In genomic region chr2:36780231-36780808, GRCh38 we compare ENCODE assay signal across 8 cellular contexts.
DNase-seq lines count a peak whose midpoint lies in the region; FAIRE-seq and TF ChIP-seq lines count a peak whose summit lies in the region.

No MANE protein-coding gene starts in this region.

- TF ChIP-seq EP300 in Ishikawa (IDR thresholded peaks at IDR 0.05; ENCODE audit: borderline replicate concordance): no peak
- no peak for TF ChIP-seq EP300 in H1 (IDR thresholded peaks at IDR 0.05; ENCODE audit: borderline replicate concordance in 1 of 2, low read depth in 2 of 2, low read length in 2 of 2)

- no peak overlapping the region for H4K91ac ChIP-seq in H1 (replicated peaks; ENCODE audit: insufficient read length, low read length)

- H3K79me2 ChIP-seq in PC-9 (ENCODE audit: low read depth): no peaks in the 10 kb centered on the region
- no peaks in the 10 kb centered on the region for H3K79me2 ChIP-seq in H1 (ENCODE audit: control insufficient read depth in 1 of 2, insufficient read depth in 2 of 2, low read length in 2 of 2)

- CTCF ChIA-PET in BJ (lab: Yijun Ruan, JAX) (interaction anchor here (0.6 to 3.0 kb wide), 14 partner anchors 10 to 808 kb away, joined by 3 to 10 read pairs (median 3); no protein-coding TSS in a partner anchor), PC-9 (lab: Charles Lee) (no interaction called here), H1 (lab: Charles Lee; ENCODE audit: partially characterized antibody) (interaction anchor here (0.7 to 12.5 kb wide), 17 partner anchors 8 to 289 kb away, joined by 3 to 110 read pairs (median 4); no protein-coding TSS in a partner anchor)
- CTCF ChIA-PET in activated naive CD4-positive, alpha-beta T cell treated with anti-CD3 and anti-CD28 coated beads, Interleukin-2, amount 10 ng/mL, durations not matched to agents 7 days and 5 days (lab: Charles Lee): interaction anchor here (0.7 to 2.7 kb wide), 7 partner anchors 8 to 297 kb away, joined by 3 to 15 read pairs (median 4); no protein-coding TSS in a partner anchor

- no peak overlapping the region for H3K4me3 ChIP-seq in BJ (ENCODE audit: low read depth, low read length)
- H3K4me3 ChIP-seq in PC-9: no peak overlapping the region
- no peak overlapping the region for H3K4me3 ChIP-seq in H1 (ENCODE audit: extremely low read depth in 1 of 4, insufficient read depth in 2 of 4, low read depth in 3 of 4, low read length in 4 of 4)

- no peak overlapping the region for H2BK120ac ChIP-seq in H1 (replicated peaks; ENCODE audit: low read depth, low read length)

- H4K20me1 ChIP-seq in PC-9 (ENCODE audit: insufficient read depth) (no peaks in the 10 kb centered on the region), H1 (replicated peaks in 1 of 2; ENCODE audit: control insufficient read depth in 1 of 2, insufficient read depth in 2 of 2, low read length in 2 of 2) (no peaks in the 10 kb centered on the region)

- no peak overlapping the region for H3K56ac ChIP-seq in H1 (replicated peaks; ENCODE audit: insufficient read length, low read depth, low read length)

- TF ChIP-seq RAD21 in Ishikawa (IDR thresholded peaks at IDR 0.05; ENCODE audit: low read depth) (peak; percentile 77), H1 (IDR thresholded peaks at IDR 0.05 in 1 of 2, conservative IDR thresholded peaks at IDR 0.05 in 1 of 2; ENCODE audit: low read depth in 2 of 2, low read length in 2 of 2) (peak; percentile 76 to 77)

- no peaks in the 10 kb centered on the region for H3K4me1 Mint-ChIP-seq in activated naive CD4-positive, alpha-beta T cell treated with anti-CD3 and anti-CD28 coated beads, Interleukin-2, amount 10 ng/mL, durations not matched to agents 7 days and 5 days

- no peak overlapping the region for H2BK5ac ChIP-seq in H1 (ENCODE audit: low read depth, low read length)

- no peak overlapping the region for H3K9ac ChIP-seq in H1 (replicated peaks in 1 of 4; ENCODE audit: extremely low read depth in 1 of 4, low read depth in 3 of 4, low read length in 3 of 4)

- H2AK5ac ChIP-seq in H1 (ENCODE audit: low read depth, low read length): no peak overlapping the region

- H3K36me3 Mint-ChIP-seq in activated naive CD4-positive, alpha-beta T cell treated with anti-CD3 and anti-CD28 coated beads, Interleukin-2, amount 10 ng/mL, durations not matched to agents 7 days and 5 days: no peaks in the 10 kb centered on the region

- DNase-seq in BJ (ENCODE audit: low read depth) (peak; percentile 35), GM13977 (ENCODE audit: low spot score) (peak; percentile 66), PC-9 (peak; percentile 14 to 49), H1 (ENCODE audit: low read depth in 1 of 2, low spot score in 2 of 2) (no peak), midbrain (lab: John Stamatoyannopoulos, UW) (peak; percentile 68)
- no peak for DNase-seq in activated naive CD4-positive, alpha-beta T cell treated with anti-CD3 and anti-CD28 coated beads, Interleukin-2, amount 10 ng/mL, durations not matched to agents 7 days and 5 days
- DNase-seq in activated CD4-positive, alpha-beta T cell treated with anti-CD3 and anti-CD28 coated beads for 4 hours: no peak

- peak overlapping the region; percentile 34; the same call in 1 of the 2 replicates for H3K4me2 ChIP-seq in PC-9
- H3K4me2 ChIP-seq in H1 (ENCODE audit: insufficient read depth in 1 of 2, low read depth in 2 of 2, low read length in 2 of 2): no peak overlapping the region

- intact Hi-C loops in PC-9 (cut with micrococcal nuclease; ENCODE audit: unreplicated experiment): loop anchor here (10.0 kb wide), 3 partner anchors 106 to 1114 kb away; no protein-coding TSS in a partner anchor

- H3K18ac ChIP-seq in H1 (ENCODE audit: extremely low read depth, low read length): no peak overlapping the region

- no peak overlapping the region for H3K27ac Mint-ChIP-seq in activated naive CD4-positive, alpha-beta T cell treated with anti-CD3 and anti-CD28 coated beads, Interleukin-2, amount 10 ng/mL, durations not matched to agents 7 days and 5 days

- H3K14ac ChIP-seq in H1 (ENCODE audit: insufficient read length): no peak overlapping the region

- no peaks in the 10 kb centered on the region for H3K9me3 ChIP-seq in PC-9 (ENCODE audit: insufficient read depth, low read depth)
- no peaks in the 10 kb centered on the region for H3K9me3 ChIP-seq in H1 (ENCODE audit: insufficient read depth in 2 of 2, low read depth in 1 of 2, low read length in 1 of 2)

- no peak overlapping the region for H3K4me3 Mint-ChIP-seq in activated naive CD4-positive, alpha-beta T cell treated with anti-CD3 and anti-CD28 coated beads, Interleukin-2, amount 10 ng/mL, durations not matched to agents 7 days and 5 days

- no peak overlapping the region for H2AFZ ChIP-seq in PC-9
- peak overlapping the region; percentile 79; the same call in 1 of the 2 replicates for H2AFZ ChIP-seq in H1 (ENCODE audit: low read length)

- POLR2A ChIA-PET in BJ (lab: Charles Lee) (no interaction called here), PC-9 (lab: Charles Lee; ENCODE audit: unreplicated experiment) (interaction anchor here (0.7 kb wide), 2 partner anchors 62 to 1280 kb away, joined by 7 to 16 read pairs; no protein-coding TSS in a partner anchor), H1 (lab: Charles Lee; ENCODE audit: partially characterized antibody) (no interaction called here)

- in situ Hi-C loops in GM13977 (cut with MboI; ENCODE audit: low pct_unique_long_range_greater_than_20kb, low sequenced_read_pairs, unreplicated experiment): no loop called here

- H3K27ac ChIP-seq in PC-9 (no peak overlapping the region), H1 (ENCODE audit: low read depth, low read length) (no peak overlapping the region)

- no peak overlapping the region for H3K23ac ChIP-seq in H1 (ENCODE audit: insufficient read length)

- no peak overlapping the region for H4K5ac ChIP-seq in H1 (ENCODE audit: insufficient read length, low read depth, low read length)

- H3F3A ChIP-seq in PC-9 (ENCODE audit: insufficient read depth, low read depth): no peaks in the 10 kb centered on the region

- H4K8ac ChIP-seq in H1 (ENCODE audit: extremely low read depth, insufficient read depth, low read length): no peak overlapping the region

- H3K4me1 ChIP-seq in PC-9 (replicated peaks; ENCODE audit: insufficient read depth): no peaks in the 10 kb centered on the region
- peaks cover 0 to 8% (median 5%) of the 10 kb centered on the region in 4 experiments; a peak in 5 of 7 replicates for H3K4me1 ChIP-seq in H1 (replicated peaks in 1 of 4; ENCODE audit: control insufficient read depth in 3 of 4, insufficient read depth in 4 of 4, low read length in 3 of 4)

- no peak overlapping the region for H2BK20ac ChIP-seq in H1 (ENCODE audit: low read length)

- WGBS in H1 (ENCODE audit: extremely low coverage in 1 of 2, insufficient coverage in 1 of 2, insufficient read length in 1 of 2, insufficient replicate concordance in 2 of 2, low coverage in 1 of 2, low lambda C conversion rate in 2 of 2, missing lambda C conversion rate in 1 of 2), 2 experiments: 31% methylated on average over 4 of the region's 4 CpGs; no CpG with 5 or more reads in 1 of the 2 experiments

- H3K27me3 Mint-ChIP-seq in activated naive CD4-positive, alpha-beta T cell treated with anti-CD3 and anti-CD28 coated beads, Interleukin-2, amount 10 ng/mL, durations not matched to agents 7 days and 5 days: peaks cover 22% of the 10 kb centered on the region

- no peaks in the 10 kb centered on the region for H3K27me3 ChIP-seq in BJ (ENCODE audit: control insufficient read depth, insufficient read depth, low read length)
- peaks cover 10% of the 10 kb centered on the region; the same call in 1 of the 2 replicates for H3K27me3 ChIP-seq in PC-9 (ENCODE audit: insufficient read depth, low read depth)
- no peaks in the 10 kb centered on the region; a peak in 1 of 7 replicates for H3K27me3 ChIP-seq in H1 (replicated peaks in 1 of 4; ENCODE audit: control insufficient read depth in 3 of 4, extremely low read depth in 1 of 4, insufficient read depth in 3 of 4, low read length in 3 of 4)

- no peaks in the 10 kb centered on the region for H3K79me1 ChIP-seq in H1 (ENCODE audit: low read depth, low read length)

- H3K9me3 Mint-ChIP-seq in activated naive CD4-positive, alpha-beta T cell treated with anti-CD3 and anti-CD28 coated beads, Interleukin-2, amount 10 ng/mL, durations not matched to agents 7 days and 5 days: no peaks in the 10 kb centered on the region

- FAIRE-seq in H1 (lab: Jason Lieb, UNC): peak; percentile 39

- no peak overlapping the region for H2BK15ac ChIP-seq in H1 (ENCODE audit: low read length)

- no peaks in the 10 kb centered on the region for H3K23me2 ChIP-seq in H1 (ENCODE audit: low read depth, low read length)

- H3K9me2 ChIP-seq in PC-9 (ENCODE audit: insufficient read depth): no peaks in the 10 kb centered on the region

- no TSS peak for BruUV-seq in PC-9 (replicated peaks; lab: Mats Ljungman, UMichigan)

- H3K4ac ChIP-seq in H1 (replicated peaks; ENCODE audit: insufficient read length, low read depth, low read length): no peak overlapping the region

- TF ChIP-seq CTCF in BJ (IDR thresholded peaks at IDR 0.05; ENCODE audit: insufficient read depth, low read depth, low read length): peak; percentile 75
- peak; percentile 71 for TF ChIP-seq CTCF in GM13977 (IDR thresholded peaks at IDR 0.05; ENCODE audit: extremely low read depth, insufficient read depth, missing control alignments)
- TF ChIP-seq CTCF in PC-9 (conservative IDR thresholded peaks at IDR 0.05): peak; percentile 92
- TF ChIP-seq CTCF in H1 (IDR thresholded peaks at IDR 0.05; ENCODE audit: control extremely low read depth in 1 of 3, insufficient read depth in 1 of 3, low read depth in 1 of 3, low read length in 3 of 3): peak in 2 of 3 experiments; percentile 53 to 75; a peak in 2 of 4 replicates

- H3K36me3 ChIP-seq in BJ (ENCODE audit: control insufficient read depth, insufficient read depth, low read length) (no peaks in the 10 kb centered on the region), PC-9 (ENCODE audit: low read depth) (no peaks in the 10 kb centered on the region), H1 (ENCODE audit: control insufficient read depth in 2 of 4, insufficient read depth in 4 of 4, low read length in 3 of 4) (no peaks in the 10 kb centered on the region)

- H2BK12ac ChIP-seq in H1 (ENCODE audit: low read depth, low read length): no peak overlapping the region

- no peak for TF ChIP-seq POLR2A in H1 (IDR thresholded peaks at IDR 0.05; ENCODE audit: control extremely low read depth in 1 of 2, low read depth in 2 of 2, low read length in 2 of 2)

TF ChIP-seq in Ishikawa, 13 proteins besides CTCF, POLR2A, EP300 and RAD21 (continues in another document):
- TF ChIP-seq YY1 (IDR thresholded peaks at IDR 0.05; ENCODE audit: low read depth) (no peak), CEBPB (IDR thresholded peaks at IDR 0.05) (no peak)

TF ChIP-seq in H1, 55 proteins besides CTCF, POLR2A, EP300 and RAD21 (continues in another document):
- TF ChIP-seq SP4 (IDR thresholded peaks at IDR 0.05; ENCODE audit: low read length) (no peak), RFX5 (IDR thresholded peaks at IDR 0.05; ENCODE audit: borderline replicate concordance, low read depth, low read length) (no peak), BCL11A (IDR thresholded peaks at IDR 0.05; ENCODE audit: low read depth in 2 of 2, low read length in 2 of 2) (no peak), JUN (IDR thresholded peaks at IDR 0.05; ENCODE audit: low read depth, low read length) (no peak)

Comparison
In these comparisons a context has a peak if more than half of its experiments do, and no peak if none do; other contexts are left out.
1. DNase-seq: peak in BJ (single experiment), GM13977 (single experiment), PC-9 (2 of 2) and midbrain (single experiment); none in H1 (0 of 2), activated naive CD4-positive, alpha-beta T cell treated with anti-CD3 and anti-CD28 coated beads, Interleukin-2, amount 10 ng/mL, durations not matched to agents 7 days and 5 days (single experiment) and activated CD4-positive, alpha-beta T cell treated with anti-CD3 and anti-CD28 coated beads for 4 hours (0 of 2).
2. Peak in every context shown above with its lines, with median percentiles within 50 percentile points of each other: CTCF ChIP-seq.